Comparison of ENCODE assay signal across 17 cellular contexts in genomic region chr1:185864331-185864730, GRCh38.
"Had no signal": no experiment of that assay in that cellular context is flagged by ENCODE, and none has a peak within 500 bp of the region (broad histone marks: within the 10 kb centered on the region; RNA-seq: fewer than 3 reads in every experiment).

No MANE protein-coding gene starts in this region.

- H3K27ac ChIP-seq: hepatocyte, testis, WERI-Rb-1 had no signal

- H3K4me1 ChIP-seq: testis had no signal

- H3K4me3 ChIP-seq: hepatocyte, testis had no signal

- ATAC-seq: activated CD4-positive, alpha-beta T cell treated with anti-CD3 and anti-CD28 coated beads for 36 hours; activated CD8-positive, alpha-beta memory T cell treated with anti-CD3 and anti-CD28 coated beads, Interleukin-2, amount 10 ng/mL, durations not matched to agents 7 days and 5 days; natural killer cell treated with Interleukin-12 subunit alpha and Interleukin-12 subunit beta and Interleukin-15 and Interleukin-18, amount 100 ng/mL, for 72 hours had no signal

- H3K79me2 ChIP-seq: hepatocyte had no signal

- H3K4me2 ChIP-seq: hepatocyte had no signal

- H3K9me3 Mint-ChIP-seq: activated CD4-positive, alpha-beta memory T cell treated with anti-CD3 and anti-CD28 coated beads for 36 hours; activated naive CD4-positive, alpha-beta T cell treated with anti-CD3 and anti-CD28 coated beads, Interleukin-2, amount 10 ng/mL, durations not matched to agents 7 days and 5 days; activated T-cell treated with anti-CD3 and anti-CD28 coated beads, Interleukin-2, amount 50 U/mL, for 24 hours; natural killer cell treated with Interleukin-12 subunit alpha and Interleukin-12 subunit beta and Interleukin-15 and Interleukin-18, amount 100 ng/mL, for 72 hours; stimulated activated naive CD8-positive, alpha-beta T cell treated with anti-CD3 and anti-CD28 coated beads, Interleukin-15, Interleukin-2, amounts not matched to agents 100 ng/mL and 50 ng/mL, for 24 hours had no signal

- DNase-seq: activated CD4-positive, alpha-beta memory T cell treated with anti-CD3 and anti-CD28 coated beads for 36 hours; activated CD4-positive, alpha-beta T cell treated with anti-CD3 and anti-CD28 coated beads for 36 hours; activated CD8-positive, alpha-beta memory T cell treated with anti-CD3 and anti-CD28 coated beads, Interleukin-2, amount 10 ng/mL, durations not matched to agents 7 days and 5 days; activated naive CD4-positive, alpha-beta T cell treated with anti-CD3 and anti-CD28 coated beads, Interleukin-2, amount 10 ng/mL, durations not matched to agents 7 days and 5 days; activated T-cell treated with anti-CD3 and anti-CD28 coated beads, Interleukin-2, amount 50 U/mL, for 24 hours; caudate nucleus; cortex of kidney; effector memory CD4-positive, alpha-beta T cell; kidney; left ventricle myocardium superior; stimulated activated CD4-positive, alpha-beta T cell treated with anti-CD3 and anti-CD28 coated beads, Interleukin-4, amount 100 ng/mL, for 4 hours; testis; WERI-Rb-1 had no signal

- H3K36me3 ChIP-seq: WERI-Rb-1 had no signal

- H2AFZ ChIP-seq: hepatocyte had no signal

- H3K36me3 Mint-ChIP-seq: activated CD4-positive, alpha-beta memory T cell treated with anti-CD3 and anti-CD28 coated beads for 36 hours; activated CD8-positive, alpha-beta memory T cell treated with anti-CD3 and anti-CD28 coated beads, Interleukin-2, amount 10 ng/mL, durations not matched to agents 7 days and 5 days; activated naive CD4-positive, alpha-beta T cell treated with anti-CD3 and anti-CD28 coated beads, Interleukin-2, amount 10 ng/mL, durations not matched to agents 7 days and 5 days; memory B cell; natural killer cell treated with Interleukin-12 subunit alpha and Interleukin-12 subunit beta and Interleukin-15 and Interleukin-18, amount 100 ng/mL, for 72 hours had no signal

- H3K27me3 Mint-ChIP-seq: activated CD8-positive, alpha-beta memory T cell treated with anti-CD3 and anti-CD28 coated beads, Interleukin-2, amount 10 ng/mL, durations not matched to agents 7 days and 5 days; activated naive CD4-positive, alpha-beta T cell treated with anti-CD3 and anti-CD28 coated beads, Interleukin-2, amount 10 ng/mL, durations not matched to agents 7 days and 5 days had no signal

- H3K9me3 ChIP-seq: testis had no signal

- H3K4me1 Mint-ChIP-seq: activated CD4-positive, alpha-beta T cell treated with anti-CD3 and anti-CD28 coated beads for 36 hours; activated CD8-positive, alpha-beta memory T cell treated with anti-CD3 and anti-CD28 coated beads, Interleukin-2, amount 10 ng/mL, durations not matched to agents 7 days and 5 days; activated naive CD4-positive, alpha-beta T cell treated with anti-CD3 and anti-CD28 coated beads, Interleukin-2, amount 10 ng/mL, durations not matched to agents 7 days and 5 days; memory B cell had no signal

- H3K27ac Mint-ChIP-seq: activated CD4-positive, alpha-beta memory T cell treated with anti-CD3 and anti-CD28 coated beads for 36 hours; activated CD4-positive, alpha-beta T cell treated with anti-CD3 and anti-CD28 coated beads for 36 hours; activated CD8-positive, alpha-beta memory T cell treated with anti-CD3 and anti-CD28 coated beads, Interleukin-2, amount 10 ng/mL, durations not matched to agents 7 days and 5 days; activated naive CD4-positive, alpha-beta T cell treated with anti-CD3 and anti-CD28 coated beads, Interleukin-2, amount 10 ng/mL, durations not matched to agents 7 days and 5 days; activated T-cell treated with anti-CD3 and anti-CD28 coated beads, Interleukin-2, amount 50 U/mL, for 24 hours; memory B cell; natural killer cell treated with Interleukin-12 subunit alpha and Interleukin-12 subunit beta and Interleukin-15 and Interleukin-18, amount 100 ng/mL, for 72 hours; stimulated activated naive CD8-positive, alpha-beta T cell treated with anti-CD3 and anti-CD28 coated beads, Interleukin-15, Interleukin-2, amounts not matched to agents 100 ng/mL and 50 ng/mL, for 24 hours had no signal

- FAIRE-seq: kidney had no signal

- H3K27me3 ChIP-seq: hepatocyte, testis had no signal

- H3K4me3 Mint-ChIP-seq: activated CD4-positive, alpha-beta memory T cell treated with anti-CD3 and anti-CD28 coated beads for 36 hours; activated CD4-positive, alpha-beta T cell treated with anti-CD3 and anti-CD28 coated beads for 36 hours; activated CD8-positive, alpha-beta memory T cell treated with anti-CD3 and anti-CD28 coated beads, Interleukin-2, amount 10 ng/mL, durations not matched to agents 7 days and 5 days; activated naive CD4-positive, alpha-beta T cell treated with anti-CD3 and anti-CD28 coated beads, Interleukin-2, amount 10 ng/mL, durations not matched to agents 7 days and 5 days; activated T-cell treated with anti-CD3 and anti-CD28 coated beads, Interleukin-2, amount 50 U/mL, for 24 hours; memory B cell; natural killer cell treated with Interleukin-12 subunit alpha and Interleukin-12 subunit beta and Interleukin-15 and Interleukin-18, amount 100 ng/mL, for 72 hours; stimulated activated naive CD8-positive, alpha-beta T cell treated with anti-CD3 and anti-CD28 coated beads, Interleukin-15, Interleukin-2, amounts not matched to agents 100 ng/mL and 50 ng/mL, for 24 hours had no signal
